ENCODE assay signal across 8 cellular contexts in the genomic region with DNA sequence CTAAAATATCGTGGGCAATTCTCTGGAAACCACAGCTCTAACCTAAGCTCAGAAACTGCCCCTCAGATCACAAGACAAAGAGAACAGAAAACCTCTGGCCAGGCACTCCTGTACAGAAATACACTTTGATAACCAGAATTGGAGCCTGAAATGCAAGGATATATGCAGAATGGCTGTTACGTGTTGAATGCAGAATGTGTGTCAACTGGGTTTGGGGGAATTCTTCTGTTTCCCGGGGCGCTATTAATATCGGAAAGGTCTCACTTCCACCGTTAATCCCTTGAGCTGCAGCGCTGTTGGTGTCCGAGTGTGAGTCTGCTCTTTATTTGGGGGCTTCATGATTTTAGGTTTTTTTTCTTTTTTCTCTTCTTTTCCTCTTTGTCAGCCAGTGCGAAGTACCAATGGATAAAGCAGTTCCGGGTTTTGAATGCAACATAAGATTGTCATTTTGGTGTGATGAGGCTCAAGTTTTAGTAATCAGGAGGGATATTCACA. TPM values are rescaled to one million over a fixed set of nuclear protein-coding genes. Genes with fewer than 3 reads are reported as not detected.
A peak's percentile ranks its signal among the peaks of the same experiment; 100 is the strongest.
DNase-seq lines count a peak whose midpoint lies in the region; ATAC-seq and TF ChIP-seq lines count a peak whose summit lies in the region.

No MANE protein-coding gene starts in this region.

- no peak overlapping the region for H4K8ac ChIP-seq in neuronal stem cell (ENCODE audit: low read depth, low read length)

- no peak overlapping the region for H2BK120ac ChIP-seq in neuronal stem cell (ENCODE audit: low read depth, low read length)

- no CpG with 5 or more reads among the region's 10 CpGs for WGBS in neuronal stem cell (ENCODE audit: extremely low coverage in 2 of 2, insufficient read length in 2 of 2, insufficient replicate concordance in 1 of 2), 2 donors

- H3K14ac ChIP-seq in neuronal stem cell (ENCODE audit: low read length) = no peak overlapping the region

- peak; percentile 61 for DNase-seq in NCI-H748 treated with DMSO at 0.1 percent for 48 hours (lab: John Stamatoyannopoulos, UW)
- DNase-seq in NCI-H748 (lab: John Stamatoyannopoulos, UW; ENCODE audit: unreplicated experiment) = no peak
- peak in 1 of 2 experiments; percentile 12 for DNase-seq in HAP-1 (ENCODE audit: low spot score in 2 of 2)
- no peak for DNase-seq in RWPE2 (ENCODE audit: low spot score)
- peak; percentile 32 for DNase-seq in epithelial cell of esophagus (ENCODE audit: low read depth)
- DNase-seq in neuronal stem cell (ENCODE audit: low spot score) = peak; percentile 21
- no peak for DNase-seq in mesenteric fat pad (ENCODE audit: low spot score)

- H3K4me1 ChIP-seq in HAP-1 = peaks cover 10% of the 10 kb centered on the region
- peaks cover 12% of the 10 kb centered on the region for H3K4me1 ChIP-seq in RWPE2 (ENCODE audit: insufficient read depth, poor library complexity, severe bottlenecking)
- peaks cover 0 to 5% of the 10 kb centered on the region in 2 donors for H3K4me1 ChIP-seq in neuronal stem cell (ENCODE audit: control insufficient read depth in 2 of 2, insufficient read depth in 1 of 2, low read depth in 1 of 2, low read length in 2 of 2)

- peak overlapping the region; percentile 98 for H3K18ac ChIP-seq in neuronal stem cell (ENCODE audit: low read length)

- H3K9ac ChIP-seq in neuronal stem cell (ENCODE audit: low read depth, low read length, poor library complexity) = peak overlapping the region; percentile 94

- H3K27ac ChIP-seq in RWPE2 (ENCODE audit: poor library complexity, severe bottlenecking) (peak overlapping the region; percentile 82), neuronal stem cell (replicated peaks; ENCODE audit: low read length) (peak overlapping the region; percentile 79)

- peak overlapping the region; percentile 97 for H2AFZ ChIP-seq in neuronal stem cell (ENCODE audit: low read length)

- H3K4me2 ChIP-seq in neuronal stem cell (ENCODE audit: insufficient read depth, low read length, poor library complexity, severe bottlenecking) = peak overlapping the region; percentile 54

- no peak overlapping the region for H3K4ac ChIP-seq in neuronal stem cell (ENCODE audit: low read length)

- in situ Hi-C loops in HAP-1 (cut with MboI; ENCODE audit: low sequenced_read_pairs) = no loop called here

- no peak overlapping the region for H2BK15ac ChIP-seq in neuronal stem cell (ENCODE audit: low read length)

- H3K23ac ChIP-seq in neuronal stem cell (ENCODE audit: low read depth, low read length, poor library complexity) = no peak overlapping the region

- ATAC-seq in RWPE2 (ENCODE audit: low read depth) (no peak), HG02981 (IDR thresholded peaks at IDR 0.05; ENCODE audit: unreplicated experiment) (no peak)

- no peak overlapping the region for H2AK5ac ChIP-seq in neuronal stem cell (ENCODE audit: low read depth, low read length)

- H3K36me3 ChIP-seq in HAP-1 (replicated peaks) = no peaks in the 10 kb centered on the region
- H3K36me3 ChIP-seq in RWPE2 (ENCODE audit: low read depth) = peaks cover 31% of the 10 kb centered on the region
- peaks cover 3 to 14% of the 10 kb centered on the region in 2 donors for H3K36me3 ChIP-seq in neuronal stem cell (replicated peaks in 1 of 2; ENCODE audit: control insufficient read depth in 2 of 2, insufficient read depth in 2 of 2, low read length in 2 of 2)

- no peaks in the 10 kb centered on the region for H3K27me3 ChIP-seq in HAP-1 (ENCODE audit: low read depth)
- no peaks in the 10 kb centered on the region for H3K27me3 ChIP-seq in RWPE2 (ENCODE audit: insufficient read depth, poor library complexity, severe bottlenecking)
- H3K27me3 ChIP-seq in neuronal stem cell (ENCODE audit: control insufficient read depth in 3 of 3, insufficient read depth in 3 of 3, low read depth in 1 of 3, low read length in 3 of 3) = no peaks in the 10 kb centered on the region

- no peak overlapping the region for H4K91ac ChIP-seq in neuronal stem cell (ENCODE audit: low read depth, low read length, poor library complexity)

- H3K4me3 ChIP-seq in HAP-1 (peak overlapping the region; percentile 85), RWPE2 (ENCODE audit: severe bottlenecking) (peak overlapping the region; percentile 61), epithelial cell of esophagus (ENCODE audit: low read length) (peak overlapping the region; percentile 95), neuronal stem cell (ENCODE audit: low read length in 2 of 2) (peak overlapping the region; percentile 66 to 100)

- no peak overlapping the region for H2BK12ac ChIP-seq in neuronal stem cell (ENCODE audit: low read length)

- H3K79me1 ChIP-seq in neuronal stem cell (ENCODE audit: low read depth, low read length) = peaks cover 7% of the 10 kb centered on the region

- no peaks in the 10 kb centered on the region for H3K9me3 ChIP-seq in HAP-1
- peaks cover 2% of the 10 kb centered on the region for H3K9me3 ChIP-seq in RWPE2 (ENCODE audit: severe bottlenecking)
- peaks cover 3 to 17% of the 10 kb centered on the region in 2 donors for H3K9me3 ChIP-seq in neuronal stem cell (replicated peaks in 1 of 2; ENCODE audit: control insufficient read depth in 2 of 2, insufficient read depth in 1 of 2, low read depth in 1 of 2, low read length in 2 of 2)

- H2BK5ac ChIP-seq in neuronal stem cell (ENCODE audit: low read length) = no peak overlapping the region

- TF ChIP-seq CTCF in RWPE2 (IDR thresholded peaks at IDR 0.05; ENCODE audit: poor library complexity, severe bottlenecking) = no peak
- TF ChIP-seq CTCF in epithelial cell of esophagus (IDR thresholded peaks at IDR 0.05; ENCODE audit: insufficient read depth, low read depth, low read length, missing control alignments) = no peak

RNA-seq across cellular contexts. Expression of a gene that starts 1.2 kb away (rescaled TPM):
- polyA plus RNA-seq in neuronal stem cell (2013, experiment 1 of 2) = 14.0 TPM
- polyA plus RNA-seq in neuronal stem cell (2013, experiment 2 of 2) = 14.2 TPM
- 174 TPM for total RNA-seq in mesenteric fat pad

Comparison
In these comparisons a context has a peak if more than half of its experiments do, and no peak if none do; other contexts are left out.
1. DNase-seq: peak in NCI-H748 treated with DMSO at 0.1 percent for 48 hours (single experiment), epithelial cell of esophagus (single experiment) and neuronal stem cell (single experiment); none in NCI-H748 (single experiment), RWPE2 (single experiment) and mesenteric fat pad (single experiment).
2. Peak in every context shown above with its lines, with median percentiles within 50 percentile points of each other: H3K4me3 ChIP-seq.